In genomic region chr7:4631664-4632171, GRCh38 we compare ENCODE assay signal across 1 cellular context.
A peak's percentile ranks its signal among the peaks of the same experiment; 100 is the strongest.
TF ChIP-seq lines count a peak whose summit lies in the region.

No MANE protein-coding gene starts in this region.

TF ChIP-seq in HepG2, 621 proteins besides CTCF, POLR2A, EP300 and RAD21 (continued from another document and continues in another):
- TF ChIP-seq ZBTB14 (CRISPR knock-in tag; IDR thresholded peaks at IDR 0.05) (no peak), ZNF562 (CRISPR knock-in tag; IDR thresholded peaks at IDR 0.05; ENCODE audit: borderline replicate concordance) (no peak), FIP1L1 (IDR thresholded peaks at IDR 0.05; ENCODE audit: borderline replicate concordance, insufficient read depth, low read depth, low read length) (no peak), HCFC1 (IDR thresholded peaks at IDR 0.05; ENCODE audit: low read depth, low read length) (no peak), ZNF280B (CRISPR knock-in tag; IDR thresholded peaks at IDR 0.05; ENCODE audit: borderline replicate concordance) (no peak), GTF3A (CRISPR knock-in tag; conservative IDR thresholded peaks at IDR 0.05) (no peak), ZNF639 (CRISPR knock-in tag; conservative IDR thresholded peaks at IDR 0.05) (no peak), SMAD9 (CRISPR knock-in tag; IDR thresholded peaks at IDR 0.05) (no peak), TFDP2 (CRISPR knock-in tag; IDR thresholded peaks at IDR 0.05) (peak; percentile 32; the same call in 1 of the 2 replicates), ZNF121 (CRISPR knock-in tag; IDR thresholded peaks at IDR 0.05) (no peak), GLMP (CRISPR knock-in tag; IDR thresholded peaks at IDR 0.05; ENCODE audit: borderline replicate concordance) (no peak), MTERF4 (CRISPR knock-in tag; IDR thresholded peaks at IDR 0.05) (0 out of 2 replicates have a peak, but pooled peaks have one; percentile 31), ZNF367 (CRISPR knock-in tag; IDR thresholded peaks at IDR 0.05; ENCODE audit: borderline replicate concordance) (no peak), MTA3 (CRISPR knock-in tag; IDR thresholded peaks at IDR 0.05) (no peak), ZNF775 (CRISPR knock-in tag; IDR thresholded peaks at IDR 0.05; ENCODE audit: borderline replicate concordance) (peak; percentile 85; the same call in 1 of the 2 replicates), ZBTB7A (CRISPR knock-in tag; IDR thresholded peaks at IDR 0.05) (no peak), ZNF331 (CRISPR knock-in tag; IDR thresholded peaks at IDR 0.05) (peak; percentile 38; the same call in 1 of the 2 replicates), ZFP36L2 (CRISPR knock-in tag; IDR thresholded peaks at IDR 0.05) (no peak), ARHGAP35 (CRISPR knock-in tag; IDR thresholded peaks at IDR 0.05; ENCODE audit: borderline replicate concordance) (no peak), ZBTB39 (CRISPR knock-in tag; IDR thresholded peaks at IDR 0.05) (no peak), ZNF276 (CRISPR knock-in tag; IDR thresholded peaks at IDR 0.05; ENCODE audit: low read depth) (no peak), DMTF1 (CRISPR knock-in tag; IDR thresholded peaks at IDR 0.05) (no peak), SNAI1 (CRISPR knock-in tag; IDR thresholded peaks at IDR 0.05; ENCODE audit: borderline replicate concordance) (no peak), ZNF724P (CRISPR knock-in tag; IDR thresholded peaks at IDR 0.05; ENCODE audit: borderline replicate concordance) (no peak), HNF1B (CRISPR knock-in tag; IDR thresholded peaks at IDR 0.05) (peak; percentile 4; the same call in 1 of the 2 replicates), TFE3 (CRISPR knock-in tag; IDR thresholded peaks at IDR 0.05) (peak; percentile 83; the same call in 1 of the 2 replicates), ZMAT3 (CRISPR knock-in tag; conservative IDR thresholded peaks at IDR 0.05) (no peak; the same call in 1 of the 2 replicates), DMAP1 (CRISPR knock-in tag; IDR thresholded peaks at IDR 0.05) (0 out of 2 replicates have a peak, but pooled peaks have one; percentile 28), CHD4 (IDR thresholded peaks at IDR 0.05; ENCODE audit: borderline replicate concordance, low read length) (no peak), PITX1 (CRISPR knock-in tag; IDR thresholded peaks at IDR 0.05) (peak; percentile 48), TMF1 (CRISPR knock-in tag; IDR thresholded peaks at IDR 0.05; ENCODE audit: low read depth) (no peak), GATAD2A (CRISPR knock-in tag; IDR thresholded peaks at IDR 0.05) (peak; percentile 32; the same call in 1 of the 2 replicates), ATF3 (CRISPR knock-in tag; IDR thresholded peaks at IDR 0.05) (no peak), ADNP (CRISPR knock-in tag; IDR thresholded peaks at IDR 0.05) (no peak), E2F1 (CRISPR knock-in tag; IDR thresholded peaks at IDR 0.05) (no peak), ZNF839 (CRISPR knock-in tag; IDR thresholded peaks at IDR 0.05; ENCODE audit: borderline replicate concordance) (no peak), SAFB2 (CRISPR knock-in tag; IDR thresholded peaks at IDR 0.05; ENCODE audit: borderline replicate concordance, low read depth) (no peak), CREBL2 (CRISPR knock-in tag; IDR thresholded peaks at IDR 0.05; ENCODE audit: borderline replicate concordance) (no peak), MEF2D (CRISPR knock-in tag; IDR thresholded peaks at IDR 0.05) (peak; percentile 35; the same call in 1 of the 2 replicates), MAFK (conservative IDR thresholded peaks at IDR 0.05 in 1 of 2, IDR thresholded peaks at IDR 0.05 in 1 of 2; ENCODE audit: low read length in 2 of 2) (peak; percentile 61 to 68)
